1 cellular context compared by ENCODE assay signal in the genomic region with DNA sequence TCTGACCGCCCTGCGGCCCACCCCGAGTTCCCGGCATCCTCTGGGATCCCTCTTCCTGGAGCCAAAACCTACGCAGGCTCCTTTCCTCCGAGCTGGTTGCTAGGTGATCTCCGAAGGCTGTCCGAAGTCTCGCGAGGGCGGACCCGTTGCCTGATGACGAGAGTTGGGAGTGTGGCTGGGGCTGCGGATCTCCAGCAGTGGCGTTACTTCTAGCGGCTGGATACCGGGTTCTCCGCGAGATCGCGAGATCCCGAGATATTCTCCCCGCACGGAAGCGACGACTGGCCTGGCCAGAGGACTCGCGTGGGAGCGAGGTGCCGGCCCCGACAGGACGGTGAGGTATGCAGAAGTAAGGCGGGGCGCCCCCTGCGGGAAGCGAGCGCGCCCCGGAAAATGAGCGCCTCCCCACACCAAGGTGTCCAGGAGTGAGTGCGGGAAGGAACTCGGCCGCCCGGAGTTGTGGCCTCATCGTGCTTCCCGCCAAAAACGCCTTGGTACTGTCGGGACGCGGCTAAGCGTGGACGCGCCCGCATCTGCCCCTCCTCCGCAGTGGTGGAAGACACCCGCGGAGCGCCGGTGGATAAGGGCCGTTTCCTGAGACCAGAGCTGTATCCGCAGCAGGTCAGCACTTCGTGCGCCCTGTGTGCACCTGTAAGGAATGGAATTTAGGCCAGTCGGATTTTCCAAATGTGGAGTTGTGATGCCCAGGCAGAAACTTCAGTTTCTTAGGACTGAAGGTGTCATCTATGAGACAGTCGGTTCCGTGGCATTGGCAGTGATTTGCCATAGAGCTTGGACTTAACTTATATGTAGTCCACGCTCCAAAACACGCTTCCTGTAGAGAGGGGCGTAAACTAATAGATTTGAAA.
TF ChIP-seq lines count a peak whose summit lies in the region.

A gene (plus strand): TSS at position 146 of the 869 bp plus-strand sequence. CDS start 1,426 bp downstream, outside the sequence.

TF ChIP-seq in K562, 482 proteins besides CTCF, POLR2A, EP300 and RAD21 (continued from another document):
- TF ChIP-seq, protein P1, sequence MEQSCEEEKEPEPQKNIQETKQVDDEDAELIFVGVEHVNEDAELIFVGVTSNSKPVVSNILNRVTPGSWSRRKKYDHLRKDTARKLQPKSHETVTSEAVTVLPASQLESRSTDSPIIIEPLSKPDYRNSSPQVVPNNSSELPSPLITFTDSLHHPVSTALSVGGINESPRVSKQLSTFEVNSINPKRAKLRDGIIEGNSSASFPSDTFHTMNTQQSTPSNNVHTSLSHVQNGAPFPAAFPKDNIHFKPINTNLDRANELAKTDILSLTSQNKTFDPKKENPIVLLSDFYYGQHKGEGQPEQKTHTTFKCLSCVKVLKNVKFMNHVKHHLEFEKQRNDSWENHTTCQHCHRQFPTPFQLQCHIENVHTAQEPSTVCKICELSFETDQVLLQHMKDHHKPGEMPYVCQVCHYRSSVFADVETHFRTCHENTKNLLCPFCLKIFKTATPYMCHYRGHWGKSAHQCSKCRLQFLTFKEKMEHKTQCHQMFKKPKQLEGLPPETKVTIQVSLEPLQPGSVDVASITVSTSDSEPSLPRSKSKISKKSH (CRISPR knock-in tag; IDR thresholded peaks at IDR 0.05) = no peak
- TF ChIP-seq, protein P2, sequence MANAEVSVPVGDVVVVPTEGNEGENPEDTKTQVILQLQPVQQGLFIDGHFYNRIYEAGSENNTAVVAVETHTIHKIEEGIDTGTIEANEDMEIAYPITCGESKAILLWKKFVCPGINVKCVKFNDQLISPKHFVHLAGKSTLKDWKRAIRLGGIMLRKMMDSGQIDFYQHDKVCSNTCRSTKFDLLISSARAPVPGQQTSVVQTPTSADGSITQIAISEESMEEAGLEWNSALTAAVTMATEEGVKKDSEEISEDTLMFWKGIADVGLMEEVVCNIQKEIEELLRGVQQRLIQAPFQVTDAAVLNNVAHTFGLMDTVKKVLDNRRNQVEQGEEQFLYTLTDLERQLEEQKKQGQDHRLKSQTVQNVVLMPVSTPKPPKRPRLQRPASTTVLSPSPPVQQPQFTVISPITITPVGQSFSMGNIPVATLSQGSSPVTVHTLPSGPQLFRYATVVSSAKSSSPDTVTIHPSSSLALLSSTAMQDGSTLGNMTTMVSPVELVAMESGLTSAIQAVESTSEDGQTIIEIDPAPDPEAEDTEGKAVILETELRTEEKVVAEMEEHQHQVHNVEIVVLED (CRISPR knock-in tag; IDR thresholded peaks at IDR 0.05) = 0 out of 2 replicates have a peak, but pooled peaks have one; percentile 37
- TF ChIP-seq, protein P3, sequence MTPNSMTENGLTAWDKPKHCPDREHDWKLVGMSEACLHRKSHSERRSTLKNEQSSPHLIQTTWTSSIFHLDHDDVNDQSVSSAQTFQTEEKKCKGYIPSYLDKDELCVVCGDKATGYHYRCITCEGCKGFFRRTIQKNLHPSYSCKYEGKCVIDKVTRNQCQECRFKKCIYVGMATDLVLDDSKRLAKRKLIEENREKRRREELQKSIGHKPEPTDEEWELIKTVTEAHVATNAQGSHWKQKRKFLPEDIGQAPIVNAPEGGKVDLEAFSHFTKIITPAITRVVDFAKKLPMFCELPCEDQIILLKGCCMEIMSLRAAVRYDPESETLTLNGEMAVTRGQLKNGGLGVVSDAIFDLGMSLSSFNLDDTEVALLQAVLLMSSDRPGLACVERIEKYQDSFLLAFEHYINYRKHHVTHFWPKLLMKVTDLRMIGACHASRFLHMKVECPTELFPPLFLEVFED (CRISPR knock-in tag; conservative IDR thresholded peaks at IDR 0.05) = 0 out of 2 replicates have a peak, but pooled peaks have one; percentile 15
- TF ChIP-seq MEF2D (tag; conservative IDR thresholded peaks at IDR 0.05; ENCODE audit: low read depth) = 0 out of 2 replicates have a peak, but pooled peaks have one; percentile 14
- TF ChIP-seq PURB (CRISPR knock-in tag; IDR thresholded peaks at IDR 0.05; ENCODE audit: low read depth) = peak; percentile 16; the same call in 1 of the 2 replicates
- TF ChIP-seq, protein P4, sequence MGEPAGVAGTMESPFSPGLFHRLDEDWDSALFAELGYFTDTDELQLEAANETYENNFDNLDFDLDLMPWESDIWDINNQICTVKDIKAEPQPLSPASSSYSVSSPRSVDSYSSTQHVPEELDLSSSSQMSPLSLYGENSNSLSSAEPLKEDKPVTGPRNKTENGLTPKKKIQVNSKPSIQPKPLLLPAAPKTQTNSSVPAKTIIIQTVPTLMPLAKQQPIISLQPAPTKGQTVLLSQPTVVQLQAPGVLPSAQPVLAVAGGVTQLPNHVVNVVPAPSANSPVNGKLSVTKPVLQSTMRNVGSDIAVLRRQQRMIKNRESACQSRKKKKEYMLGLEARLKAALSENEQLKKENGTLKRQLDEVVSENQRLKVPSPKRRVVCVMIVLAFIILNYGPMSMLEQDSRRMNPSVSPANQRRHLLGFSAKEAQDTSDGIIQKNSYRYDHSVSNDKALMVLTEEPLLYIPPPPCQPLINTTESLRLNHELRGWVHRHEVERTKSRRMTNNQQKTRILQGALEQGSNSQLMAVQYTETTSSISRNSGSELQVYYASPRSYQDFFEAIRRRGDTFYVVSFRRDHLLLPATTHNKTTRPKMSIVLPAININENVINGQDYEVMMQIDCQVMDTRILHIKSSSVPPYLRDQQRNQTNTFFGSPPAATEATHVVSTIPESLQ (CRISPR knock-in tag; IDR thresholded peaks at IDR 0.05) = peak; percentile 98
- TF ChIP-seq KLF13 (tag; IDR thresholded peaks at IDR 0.05; ENCODE audit: borderline replicate concordance, low read depth) = peak; percentile 64; the same call in 1 of the 2 replicates
- TF ChIP-seq, protein P5, sequence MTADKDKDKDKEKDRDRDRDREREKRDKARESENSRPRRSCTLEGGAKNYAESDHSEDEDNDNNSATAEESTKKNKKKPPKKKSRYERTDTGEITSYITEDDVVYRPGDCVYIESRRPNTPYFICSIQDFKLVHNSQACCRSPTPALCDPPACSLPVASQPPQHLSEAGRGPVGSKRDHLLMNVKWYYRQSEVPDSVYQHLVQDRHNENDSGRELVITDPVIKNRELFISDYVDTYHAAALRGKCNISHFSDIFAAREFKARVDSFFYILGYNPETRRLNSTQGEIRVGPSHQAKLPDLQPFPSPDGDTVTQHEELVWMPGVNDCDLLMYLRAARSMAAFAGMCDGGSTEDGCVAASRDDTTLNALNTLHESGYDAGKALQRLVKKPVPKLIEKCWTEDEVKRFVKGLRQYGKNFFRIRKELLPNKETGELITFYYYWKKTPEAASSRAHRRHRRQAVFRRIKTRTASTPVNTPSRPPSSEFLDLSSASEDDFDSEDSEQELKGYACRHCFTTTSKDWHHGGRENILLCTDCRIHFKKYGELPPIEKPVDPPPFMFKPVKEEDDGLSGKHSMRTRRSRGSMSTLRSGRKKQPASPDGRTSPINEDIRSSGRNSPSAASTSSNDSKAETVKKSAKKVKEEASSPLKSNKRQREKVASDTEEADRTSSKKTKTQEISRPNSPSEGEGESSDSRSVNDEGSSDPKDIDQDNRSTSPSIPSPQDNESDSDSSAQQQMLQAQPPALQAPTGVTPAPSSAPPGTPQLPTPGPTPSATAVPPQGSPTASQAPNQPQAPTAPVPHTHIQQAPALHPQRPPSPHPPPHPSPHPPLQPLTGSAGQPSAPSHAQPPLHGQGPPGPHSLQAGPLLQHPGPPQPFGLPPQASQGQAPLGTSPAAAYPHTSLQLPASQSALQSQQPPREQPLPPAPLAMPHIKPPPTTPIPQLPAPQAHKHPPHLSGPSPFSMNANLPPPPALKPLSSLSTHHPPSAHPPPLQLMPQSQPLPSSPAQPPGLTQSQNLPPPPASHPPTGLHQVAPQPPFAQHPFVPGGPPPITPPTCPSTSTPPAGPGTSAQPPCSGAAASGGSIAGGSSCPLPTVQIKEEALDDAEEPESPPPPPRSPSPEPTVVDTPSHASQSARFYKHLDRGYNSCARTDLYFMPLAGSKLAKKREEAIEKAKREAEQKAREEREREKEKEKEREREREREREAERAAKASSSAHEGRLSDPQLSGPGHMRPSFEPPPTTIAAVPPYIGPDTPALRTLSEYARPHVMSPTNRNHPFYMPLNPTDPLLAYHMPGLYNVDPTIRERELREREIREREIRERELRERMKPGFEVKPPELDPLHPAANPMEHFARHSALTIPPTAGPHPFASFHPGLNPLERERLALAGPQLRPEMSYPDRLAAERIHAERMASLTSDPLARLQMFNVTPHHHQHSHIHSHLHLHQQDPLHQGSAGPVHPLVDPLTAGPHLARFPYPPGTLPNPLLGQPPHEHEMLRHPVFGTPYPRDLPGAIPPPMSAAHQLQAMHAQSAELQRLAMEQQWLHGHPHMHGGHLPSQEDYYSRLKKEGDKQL (CRISPR knock-in tag; IDR thresholded peaks at IDR 0.05; ENCODE audit: borderline replicate concordance) = 0 out of 2 replicates have a peak, but pooled peaks have one; percentile 81
- TF ChIP-seq SP1 (CRISPR knock-in tag; IDR thresholded peaks at IDR 0.05) = peak; percentile 81
- TF ChIP-seq, protein P6, sequence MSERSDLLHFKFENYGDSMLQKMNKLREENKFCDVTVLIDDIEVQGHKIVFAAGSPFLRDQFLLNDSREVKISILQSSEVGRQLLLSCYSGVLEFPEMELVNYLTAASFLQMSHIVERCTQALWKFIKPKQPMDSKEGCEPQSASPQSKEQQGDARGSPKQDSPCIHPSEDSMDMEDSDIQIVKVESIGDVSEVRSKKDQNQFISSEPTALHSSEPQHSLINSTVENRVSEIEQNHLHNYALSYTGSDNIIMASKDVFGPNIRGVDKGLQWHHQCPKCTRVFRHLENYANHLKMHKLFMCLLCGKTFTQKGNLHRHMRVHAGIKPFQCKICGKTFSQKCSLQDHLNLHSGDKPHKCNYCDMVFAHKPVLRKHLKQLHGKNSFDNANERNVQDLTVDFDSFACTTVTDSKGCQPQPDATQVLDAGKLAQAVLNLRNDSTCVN (CRISPR knock-in tag; IDR thresholded peaks at IDR 0.05) = 0 out of 2 replicates have a peak, but pooled peaks have one; percentile 37
- TF ChIP-seq ZNF324 (CRISPR knock-in tag; IDR thresholded peaks at IDR 0.05) = 0 out of 2 replicates have a peak, but pooled peaks have one; percentile 45
- no peak; the same call in 1 of the 2 replicates for TF ChIP-seq JUN (IDR thresholded peaks at IDR 0.05; ENCODE audit: borderline replicate concordance, low read depth, low read length)
- peak; percentile 88; the same call in 1 of the 2 replicates for TF ChIP-seq JUN (CRISPR knock-in tag; IDR thresholded peaks at IDR 0.05; ENCODE audit: borderline replicate concordance)
- TF ChIP-seq, protein P7, sequence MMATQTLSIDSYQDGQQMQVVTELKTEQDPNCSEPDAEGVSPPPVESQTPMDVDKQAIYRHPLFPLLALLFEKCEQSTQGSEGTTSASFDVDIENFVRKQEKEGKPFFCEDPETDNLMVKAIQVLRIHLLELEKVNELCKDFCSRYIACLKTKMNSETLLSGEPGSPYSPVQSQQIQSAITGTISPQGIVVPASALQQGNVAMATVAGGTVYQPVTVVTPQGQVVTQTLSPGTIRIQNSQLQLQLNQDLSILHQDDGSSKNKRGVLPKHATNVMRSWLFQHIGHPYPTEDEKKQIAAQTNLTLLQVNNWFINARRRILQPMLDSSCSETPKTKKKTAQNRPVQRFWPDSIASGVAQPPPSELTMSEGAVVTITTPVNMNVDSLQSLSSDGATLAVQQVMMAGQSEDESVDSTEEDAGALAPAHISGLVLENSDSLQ (IDR thresholded peaks at IDR 0.05) = peak; percentile 31; the same call in 1 of the 2 replicates
- no peak for TF ChIP-seq MAFK (IDR thresholded peaks at IDR 0.05; ENCODE audit: low read length)
- TF ChIP-seq, protein P8, sequence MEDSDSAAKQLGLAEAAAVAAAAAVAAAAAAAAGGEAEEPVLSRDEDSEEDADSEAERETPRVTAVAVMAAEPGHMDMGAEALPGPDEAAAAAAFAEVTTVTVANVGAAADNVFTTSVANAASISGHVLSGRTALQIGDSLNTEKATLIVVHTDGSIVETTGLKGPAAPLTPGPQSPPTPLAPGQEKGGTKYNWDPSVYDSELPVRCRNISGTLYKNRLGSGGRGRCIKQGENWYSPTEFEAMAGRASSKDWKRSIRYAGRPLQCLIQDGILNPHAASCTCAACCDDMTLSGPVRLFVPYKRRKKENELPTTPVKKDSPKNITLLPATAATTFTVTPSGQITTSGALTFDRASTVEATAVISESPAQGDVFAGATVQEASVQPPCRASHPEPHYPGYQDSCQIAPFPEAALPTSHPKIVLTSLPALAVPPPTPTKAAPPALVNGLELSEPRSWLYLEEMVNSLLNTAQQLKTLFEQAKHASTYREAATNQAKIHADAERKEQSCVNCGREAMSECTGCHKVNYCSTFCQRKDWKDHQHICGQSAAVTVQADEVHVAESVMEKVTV (CRISPR knock-in tag; IDR thresholded peaks at IDR 0.05) = peak; percentile 39; the same call in 1 of the 2 replicates
- peak; percentile 85 for TF ChIP-seq GABPB1 (CRISPR knock-in tag; IDR thresholded peaks at IDR 0.05)
- TF ChIP-seq POLR2H (tag; IDR thresholded peaks at IDR 0.05; ENCODE audit: low read depth) = peak; percentile 50; the same call in 1 of the 2 replicates
- TF ChIP-seq TCF7 (IDR thresholded peaks at IDR 0.05; ENCODE audit: borderline replicate concordance) = 0 out of 2 replicates have a peak, but pooled peaks have one; percentile 20
- TF ChIP-seq PHF20 (IDR thresholded peaks at IDR 0.05; ENCODE audit: partially characterized antibody) = peak; percentile 81
- TF ChIP-seq KLF1 (tag; IDR thresholded peaks at IDR 0.05) = 0 out of 2 replicates have a peak, but pooled peaks have one; percentile 27
- TF ChIP-seq C11orf30 (IDR thresholded peaks at IDR 0.05; ENCODE audit: low read depth) = peak; percentile 64; the same call in 1 of the 2 replicates
- TF ChIP-seq, protein P9, sequence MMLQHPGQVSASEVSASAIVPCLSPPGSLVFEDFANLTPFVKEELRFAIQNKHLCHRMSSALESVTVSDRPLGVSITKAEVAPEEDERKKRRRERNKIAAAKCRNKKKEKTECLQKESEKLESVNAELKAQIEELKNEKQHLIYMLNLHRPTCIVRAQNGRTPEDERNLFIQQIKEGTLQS (IDR thresholded peaks at IDR 0.05) = peak; percentile 59
- TF ChIP-seq, protein P9 (CRISPR knock-in tag; conservative IDR thresholded peaks at IDR 0.05) = peak; percentile 89; the same call in 1 of the 2 replicates
- peak; percentile 63 for TF ChIP-seq TAF1 (IDR thresholded peaks at IDR 0.05; ENCODE audit: control insufficient read depth, extremely low read depth, insufficient read depth, low read length, severe bottlenecking)
- peak; percentile 95 for TF ChIP-seq CXXC5 (CRISPR knock-in tag; IDR thresholded peaks at IDR 0.05)
- TF ChIP-seq, protein P10, sequence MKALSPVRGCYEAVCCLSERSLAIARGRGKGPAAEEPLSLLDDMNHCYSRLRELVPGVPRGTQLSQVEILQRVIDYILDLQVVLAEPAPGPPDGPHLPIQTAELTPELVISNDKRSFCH (CRISPR knock-in tag; IDR thresholded peaks at IDR 0.05) = no peak
- TF ChIP-seq, protein P10 (tag; IDR thresholded peaks at IDR 0.05) = peak; percentile 87; the same call in 1 of the 2 replicates
